1 cellular context compared by ENCODE assay signal in the genomic region with DNA sequence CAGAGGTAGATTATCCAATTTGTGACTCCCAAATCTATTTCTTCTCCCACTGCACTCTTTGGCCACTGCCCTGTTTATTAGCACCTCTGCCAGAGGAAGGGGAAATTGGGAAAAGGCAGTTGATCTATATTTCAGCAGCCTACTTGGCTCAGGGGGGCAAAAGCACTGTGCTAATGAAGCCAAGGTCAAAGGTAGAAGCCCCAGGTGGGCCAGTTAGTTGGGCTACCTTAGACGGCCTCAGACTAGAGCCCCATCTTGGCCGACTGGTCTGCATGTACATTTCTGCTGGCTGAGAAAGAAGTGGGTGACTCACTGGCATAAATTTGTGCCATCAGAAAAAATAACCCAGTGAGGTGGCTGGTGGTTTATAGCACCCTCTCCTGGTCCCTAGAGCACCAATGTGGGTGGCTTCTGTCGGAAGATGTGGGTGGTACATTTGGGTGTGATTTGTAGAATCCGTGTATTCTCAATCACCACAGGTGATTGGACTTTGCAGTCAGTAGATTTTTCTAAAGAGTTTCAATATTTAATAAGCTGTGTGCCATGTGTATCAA.
TF ChIP-seq lines count a peak whose summit lies in the region.

No MANE protein-coding gene starts in this region.

TF ChIP-seq in H1, 55 proteins besides CTCF, POLR2A, EP300 and RAD21:
- TF ChIP-seq POLR2AphosphoS5 (IDR thresholded peaks at IDR 0.05; ENCODE audit: low read depth, low read length) (no peak), RNF2 (IDR thresholded peaks at IDR 0.05; ENCODE audit: borderline replicate concordance, low read depth, low read length, missing control alignments, poor library complexity, severe bottlenecking) (no peak), SRF (IDR thresholded peaks at IDR 0.05; ENCODE audit: low read depth, low read length) (no peak), MAFK (IDR thresholded peaks at IDR 0.05; ENCODE audit: low read depth, low read length) (no peak), CBX5 (IDR thresholded peaks at IDR 0.05; ENCODE audit: low read depth, low read length) (no peak)
- TF ChIP-seq, protein P1, sequence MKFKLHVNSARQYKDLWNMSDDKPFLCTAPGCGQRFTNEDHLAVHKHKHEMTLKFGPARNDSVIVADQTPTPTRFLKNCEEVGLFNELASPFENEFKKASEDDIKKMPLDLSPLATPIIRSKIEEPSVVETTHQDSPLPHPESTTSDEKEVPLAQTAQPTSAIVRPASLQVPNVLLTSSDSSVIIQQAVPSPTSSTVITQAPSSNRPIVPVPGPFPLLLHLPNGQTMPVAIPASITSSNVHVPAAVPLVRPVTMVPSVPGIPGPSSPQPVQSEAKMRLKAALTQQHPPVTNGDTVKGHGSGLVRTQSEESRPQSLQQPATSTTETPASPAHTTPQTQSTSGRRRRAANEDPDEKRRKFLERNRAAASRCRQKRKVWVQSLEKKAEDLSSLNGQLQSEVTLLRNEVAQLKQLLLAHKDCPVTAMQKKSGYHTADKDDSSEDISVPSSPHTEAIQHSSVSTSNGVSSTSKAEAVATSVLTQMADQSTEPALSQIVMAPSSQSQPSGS (IDR thresholded peaks at IDR 0.05; ENCODE audit: low read length) = no peak
